In the genomic region with DNA sequence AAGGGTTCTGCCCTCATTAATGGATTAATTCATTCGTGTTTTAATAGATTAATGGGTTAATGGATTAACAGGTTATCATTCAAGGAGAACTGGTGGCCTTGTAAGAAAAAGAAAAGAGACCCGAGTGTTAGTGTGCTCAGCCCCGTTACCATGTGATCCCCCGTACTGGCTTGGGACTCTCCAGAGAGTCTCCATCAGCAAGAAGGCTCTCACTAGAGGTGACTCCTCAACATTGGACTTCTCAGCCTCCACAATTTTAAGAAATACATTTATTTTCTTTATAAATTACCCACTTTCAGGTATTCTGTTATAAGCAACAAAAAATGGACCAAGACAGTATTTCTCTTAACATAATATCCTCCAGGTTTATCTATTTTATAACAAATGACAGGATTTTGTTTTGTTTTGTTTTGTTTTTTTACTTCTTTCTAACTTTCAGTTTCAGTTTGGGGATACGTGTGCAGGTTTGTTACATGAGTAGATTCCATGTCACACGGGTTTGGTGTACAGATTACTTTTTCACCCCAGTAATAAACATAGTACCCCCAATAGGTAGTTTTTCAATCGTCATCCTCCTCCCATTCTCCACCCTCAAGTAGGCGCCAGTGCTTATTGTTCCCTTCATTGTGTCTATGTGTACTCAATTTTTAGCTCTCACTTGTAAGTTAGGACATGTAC, we compare ENCODE assay signal across 26 cellular contexts.
A peak's percentile ranks its signal among the peaks of the same experiment; 100 is the strongest.
DNase-seq lines count a peak whose midpoint lies in the region; ATAC-seq and TF ChIP-seq lines count a peak whose summit lies in the region.
"Had no signal": no experiment of that assay in that cellular context is flagged by ENCODE, and none has a peak within 500 bp of the region (broad histone marks: within the 10 kb centered on the region; RNA-seq: fewer than 3 reads in every experiment).

No MANE protein-coding gene starts in this region.

- H3K27me3 Mint-ChIP-seq in activated naive CD8-positive, alpha-beta T cell treated with anti-CD3 and anti-CD28 coated beads, Interleukin-2, amount 10 ng/mL, durations not matched to agents 7 days and 5 days, result no peaks in the 10 kb centered on the region
- H3K27me3 Mint-ChIP-seq in natural killer cell treated with Interleukin-12 subunit alpha and Interleukin-12 subunit beta and Interleukin-15 and Interleukin-18, amount 100 ng/mL, for 72 hours, result no peaks in the 10 kb centered on the region
- H3K27me3 Mint-ChIP-seq: IgD-negative memory B cell had no signal

- H3K9me3 ChIP-seq in SK-N-SH (no peaks in the 10 kb centered on the region), thyroid gland (no peaks in the 10 kb centered on the region)
- H3K9me3 ChIP-seq: MG63 had no signal

- H3K27ac ChIP-seq in SK-N-SH (ENCODE audit: low read depth in 2 of 2, low read length in 1 of 2), result no peak overlapping the region
- no peak overlapping the region for H3K27ac ChIP-seq in thyroid gland
- H3K27ac ChIP-seq: 22Rv1, C4-2B, HL-60, SK-N-MC had no signal

- H3K9ac ChIP-seq in SK-N-SH, result no peak overlapping the region

- TF ChIP-seq POLR2A in thyroid gland (IDR thresholded peaks at IDR 0.05), result no peak

- intact Hi-C loops in thyroid gland (cut with DNase I), result no loop called here

- peaks cover 5% of the 10 kb centered on the region for H3K9me3 Mint-ChIP-seq in activated naive CD8-positive, alpha-beta T cell treated with anti-CD3 and anti-CD28 coated beads, Interleukin-2, amount 10 ng/mL, durations not matched to agents 7 days and 5 days
- H3K9me3 Mint-ChIP-seq in natural killer cell treated with Interleukin-12 subunit alpha and Interleukin-12 subunit beta and Interleukin-15 and Interleukin-18, amount 100 ng/mL, for 72 hours, result no peaks in the 10 kb centered on the region

- H3K27ac Mint-ChIP-seq in activated naive CD8-positive, alpha-beta T cell treated with anti-CD3 and anti-CD28 coated beads, Interleukin-2, amount 10 ng/mL, durations not matched to agents 7 days and 5 days, result no peak overlapping the region
- no peak overlapping the region for H3K27ac Mint-ChIP-seq in natural killer cell treated with Interleukin-12 subunit alpha and Interleukin-12 subunit beta and Interleukin-15 and Interleukin-18, amount 100 ng/mL, for 72 hours
- H3K27ac Mint-ChIP-seq: IgD-negative memory B cell had no signal

- H3K27me3 ChIP-seq in SK-N-SH (ENCODE audit: insufficient read depth), result no peaks in the 10 kb centered on the region
- no peaks in the 10 kb centered on the region for H3K27me3 ChIP-seq in thyroid gland
- H3K27me3 ChIP-seq: MG63 had no signal

- DNase-seq in SK-N-SH (no peak), M059J (ENCODE audit: low read depth) (peak; percentile 23), NCI-H1694 (lab: John Stamatoyannopoulos, UW) (no peak), thyroid gland (no peak), ecto neural progenitor cell (ENCODE audit: low spot score) (no peak)
- no peak for DNase-seq in activated naive CD8-positive, alpha-beta T cell treated with anti-CD3 and anti-CD28 coated beads, Interleukin-2, amount 10 ng/mL, durations not matched to agents 7 days and 5 days
- no peak for DNase-seq in natural killer cell treated with Interleukin-12 subunit alpha and Interleukin-12 subunit beta and Interleukin-15 and Interleukin-18, amount 100 ng/mL, for 72 hours (ENCODE audit: low spot score)
- DNase-seq: AML-193, COR-L47, DMS 273 treated with DMSO at 0.1 percent for 48 hours, GDM1, H7, Karpas-422, MG63, NCI-H1092 treated with DMSO at 0.1 percent for 48 hours, NCI-H146, NCI-H2081 treated with DMSO at 0.1 percent for 48 hours, NCI-H446 treated with DMSO at 0.1 percent for 48 hours, NCI-H69, SHP77 had no signal

- H3K36me3 ChIP-seq in SK-N-SH (replicated peaks in 1 of 2; ENCODE audit: control insufficient read depth in 1 of 2, insufficient read depth in 2 of 2, low read length in 1 of 2) (no peaks in the 10 kb centered on the region), thyroid gland (no peaks in the 10 kb centered on the region)
- H3K36me3 ChIP-seq: MG63 had no signal

- no peaks in the 10 kb centered on the region for H3F3A ChIP-seq in SK-N-SH (replicated peaks; ENCODE audit: insufficient read depth)

- no peak for TF ChIP-seq RAD21 in SK-N-SH (IDR thresholded peaks at IDR 0.05; ENCODE audit: low read length)

- H3K4me1 ChIP-seq in SK-N-SH (ENCODE audit: control insufficient read depth in 1 of 2, insufficient read depth in 2 of 2, low read depth in 1 of 2, low read length in 1 of 2), result no peaks in the 10 kb centered on the region
- no peaks in the 10 kb centered on the region for H3K4me1 ChIP-seq in thyroid gland

- peak overlapping the region; percentile 26 for H3K4me3 Mint-ChIP-seq in activated naive CD8-positive, alpha-beta T cell treated with anti-CD3 and anti-CD28 coated beads, Interleukin-2, amount 10 ng/mL, durations not matched to agents 7 days and 5 days
- peak overlapping the region; percentile 44 for H3K4me3 Mint-ChIP-seq in natural killer cell treated with Interleukin-12 subunit alpha and Interleukin-12 subunit beta and Interleukin-15 and Interleukin-18, amount 100 ng/mL, for 72 hours

- TF ChIP-seq EP300 in SK-N-SH (IDR thresholded peaks at IDR 0.05; ENCODE audit: borderline replicate concordance in 1 of 2, low read depth in 1 of 2, low read length in 1 of 2), result no peak

- CTCF ChIA-PET in SK-N-SH (lab: Yijun Ruan, JAX), result no interaction called here

- WGBS in SK-N-SH (ENCODE audit: low lambda C conversion rate), result 11% methylated on average over 8 of the region's 8 CpGs
- 77 to 81% methylated on average over 8 of the region's 8 CpGs for WGBS in thyroid gland, 2 donors

- H3K4me2 ChIP-seq in SK-N-SH, result peak overlapping the region; percentile 23; the same call in 1 of the 2 replicates

- H3K79me2 ChIP-seq in SK-N-SH (ENCODE audit: insufficient read depth), result no peaks in the 10 kb centered on the region

- H4K20me1 ChIP-seq in SK-N-SH (ENCODE audit: insufficient read depth), result no peaks in the 10 kb centered on the region

- H3K9me2 ChIP-seq in SK-N-SH, result no peaks in the 10 kb centered on the region

- peaks cover 3% of the 10 kb centered on the region for H3K4me1 Mint-ChIP-seq in activated naive CD8-positive, alpha-beta T cell treated with anti-CD3 and anti-CD28 coated beads, Interleukin-2, amount 10 ng/mL, durations not matched to agents 7 days and 5 days
- peaks cover 5% of the 10 kb centered on the region in 2 donors for H3K4me1 Mint-ChIP-seq in natural killer cell treated with Interleukin-12 subunit alpha and Interleukin-12 subunit beta and Interleukin-15 and Interleukin-18, amount 100 ng/mL, for 72 hours (ENCODE audit: low read depth in 2 of 2)

- H3K36me3 Mint-ChIP-seq in activated naive CD8-positive, alpha-beta T cell treated with anti-CD3 and anti-CD28 coated beads, Interleukin-2, amount 10 ng/mL, durations not matched to agents 7 days and 5 days, result no peaks in the 10 kb centered on the region
- no peaks in the 10 kb centered on the region for H3K36me3 Mint-ChIP-seq in natural killer cell treated with Interleukin-12 subunit alpha and Interleukin-12 subunit beta and Interleukin-15 and Interleukin-18, amount 100 ng/mL, for 72 hours
- H3K36me3 Mint-ChIP-seq: IgD-negative memory B cell had no signal

- POLR2A ChIA-PET in SK-N-SH (lab: Yijun Ruan, JAX), result no interaction called here
- POLR2A ChIA-PET in activated naive CD8-positive, alpha-beta T cell treated with anti-CD3 and anti-CD28 coated beads, Interleukin-2, amount 10 ng/mL, durations not matched to agents 7 days and 5 days (lab: Charles Lee), result no interaction called here

- peak overlapping the region in 1 of 2 experiments; percentile 28; a peak in 3 of 4 replicates for H3K4me3 ChIP-seq in SK-N-SH (ENCODE audit: low read depth in 2 of 2, low read length in 1 of 2)
- H3K4me3 ChIP-seq in thyroid gland (replicated peaks in 1 of 3), result no peak overlapping the region
- H3K4me3 ChIP-seq: MG63, SK-N-MC had no signal

- no peak for ATAC-seq in SK-N-SH treated with all-trans-retinoic acid at 6 μM for 48 hours
- ATAC-seq in activated naive CD8-positive, alpha-beta T cell treated with anti-CD3 and anti-CD28 coated beads, Interleukin-2, amount 10 ng/mL, durations not matched to agents 7 days and 5 days (ENCODE audit: low read depth), result no peak
- no peak for ATAC-seq in natural killer cell treated with Interleukin-12 subunit alpha and Interleukin-12 subunit beta and Interleukin-15 and Interleukin-18, amount 100 ng/mL, for 72 hours

- no peak for TF ChIP-seq CTCF in SK-N-SH (IDR thresholded peaks at IDR 0.05)
- no peak for TF ChIP-seq CTCF in thyroid gland (IDR thresholded peaks at IDR 0.05)

- H2AFZ ChIP-seq in SK-N-SH (ENCODE audit: low read depth), result no peak overlapping the region

TF ChIP-seq in SK-N-SH, 30 proteins besides CTCF, POLR2A, EP300 and RAD21 (continues in another document):
- no peak for TF ChIP-seq POLR2AphosphoS5 (IDR thresholded peaks at IDR 0.05; ENCODE audit: low read depth, low read length)
- no peak for TF ChIP-seq RFX5 (IDR thresholded peaks at IDR 0.05; ENCODE audit: low read length)
- TF ChIP-seq IRF3 (IDR thresholded peaks at IDR 0.05; ENCODE audit: low read depth, low read length), result no peak

TF ChIP-seq in SK-N-SH treated with all-trans-retinoic acid at 6 μM for 48 hours, 23 proteins besides CTCF, POLR2A, EP300 and RAD21:
- TF ChIP-seq ZNF565 (CRISPR knock-in tag; conservative IDR thresholded peaks at IDR 0.05; ENCODE audit: low read depth) (no peak), TOX (CRISPR knock-in tag; IDR thresholded peaks at IDR 0.05; ENCODE audit: borderline replicate concordance) (no peak)
